ENCODE assay signal across 2 cellular contexts in genomic region chr4:55921093-55921492, GRCh38.
TF ChIP-seq lines count a peak whose summit lies in the region.

No MANE protein-coding gene starts in this region.

TF ChIP-seq in HepG2, 621 proteins besides CTCF, POLR2A, EP300 and RAD21:
- TF ChIP-seq MAFF (IDR thresholded peaks at IDR 0.05; ENCODE audit: low read depth, low read length) (peak; percentile 42; the same call in 1 of the 2 replicates), ZNF639 (CRISPR knock-in tag; conservative IDR thresholded peaks at IDR 0.05) (no peak), MAFK (conservative IDR thresholded peaks at IDR 0.05 in 1 of 2, IDR thresholded peaks at IDR 0.05 in 1 of 2; ENCODE audit: low read length in 2 of 2) (peak in 1 of 2 experiments; percentile 45; a peak in 2 of 4 replicates), ZNF282 (IDR thresholded peaks at IDR 0.05; ENCODE audit: partially characterized antibody) (no peak)
TF ChIP-seq in HepG2: peak in this region for 2.

TF ChIP-seq in WTC11, 78 proteins besides CTCF, POLR2A, EP300 and RAD21:
- TF ChIP-seq, protein P1, sequence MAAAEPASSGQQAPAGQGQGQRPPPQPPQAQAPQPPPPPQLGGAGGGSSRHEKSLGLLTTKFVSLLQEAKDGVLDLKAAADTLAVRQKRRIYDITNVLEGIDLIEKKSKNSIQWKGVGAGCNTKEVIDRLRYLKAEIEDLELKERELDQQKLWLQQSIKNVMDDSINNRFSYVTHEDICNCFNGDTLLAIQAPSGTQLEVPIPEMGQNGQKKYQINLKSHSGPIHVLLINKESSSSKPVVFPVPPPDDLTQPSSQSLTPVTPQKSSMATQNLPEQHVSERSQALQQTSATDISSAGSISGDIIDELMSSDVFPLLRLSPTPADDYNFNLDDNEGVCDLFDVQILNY (CRISPR knock-in tag; IDR thresholded peaks at IDR 0.05), result no peak
- TF ChIP-seq TEAD1 (CRISPR knock-in tag; IDR thresholded peaks at IDR 0.05) (no peak), SMAD3 (CRISPR knock-in tag; IDR thresholded peaks at IDR 0.05; ENCODE audit: borderline replicate concordance) (no peak), ATF3 (CRISPR knock-in tag; conservative IDR thresholded peaks at IDR 0.05) (no peak), NFYB (CRISPR knock-in tag; conservative IDR thresholded peaks at IDR 0.05; ENCODE audit: low read depth) (no peak), ELF4 (CRISPR knock-in tag; IDR thresholded peaks at IDR 0.05; ENCODE audit: low read depth) (no peak), JAZF1 (CRISPR knock-in tag; IDR thresholded peaks at IDR 0.05) (no peak), ATF1 (CRISPR knock-in tag; IDR thresholded peaks at IDR 0.05) (no peak), ETV6 (CRISPR knock-in tag; IDR thresholded peaks at IDR 0.05) (no peak), OVOL2 (CRISPR knock-in tag; IDR thresholded peaks at IDR 0.05; ENCODE audit: borderline replicate concordance) (no peak), RORB (CRISPR knock-in tag; IDR thresholded peaks at IDR 0.05) (no peak), NFE2L1 (CRISPR knock-in tag; IDR thresholded peaks at IDR 0.05) (no peak), NR2C2 (CRISPR knock-in tag; IDR thresholded peaks at IDR 0.05) (no peak), JUN (CRISPR knock-in tag; IDR thresholded peaks at IDR 0.05) (no peak)
- TF ChIP-seq, protein P2, sequence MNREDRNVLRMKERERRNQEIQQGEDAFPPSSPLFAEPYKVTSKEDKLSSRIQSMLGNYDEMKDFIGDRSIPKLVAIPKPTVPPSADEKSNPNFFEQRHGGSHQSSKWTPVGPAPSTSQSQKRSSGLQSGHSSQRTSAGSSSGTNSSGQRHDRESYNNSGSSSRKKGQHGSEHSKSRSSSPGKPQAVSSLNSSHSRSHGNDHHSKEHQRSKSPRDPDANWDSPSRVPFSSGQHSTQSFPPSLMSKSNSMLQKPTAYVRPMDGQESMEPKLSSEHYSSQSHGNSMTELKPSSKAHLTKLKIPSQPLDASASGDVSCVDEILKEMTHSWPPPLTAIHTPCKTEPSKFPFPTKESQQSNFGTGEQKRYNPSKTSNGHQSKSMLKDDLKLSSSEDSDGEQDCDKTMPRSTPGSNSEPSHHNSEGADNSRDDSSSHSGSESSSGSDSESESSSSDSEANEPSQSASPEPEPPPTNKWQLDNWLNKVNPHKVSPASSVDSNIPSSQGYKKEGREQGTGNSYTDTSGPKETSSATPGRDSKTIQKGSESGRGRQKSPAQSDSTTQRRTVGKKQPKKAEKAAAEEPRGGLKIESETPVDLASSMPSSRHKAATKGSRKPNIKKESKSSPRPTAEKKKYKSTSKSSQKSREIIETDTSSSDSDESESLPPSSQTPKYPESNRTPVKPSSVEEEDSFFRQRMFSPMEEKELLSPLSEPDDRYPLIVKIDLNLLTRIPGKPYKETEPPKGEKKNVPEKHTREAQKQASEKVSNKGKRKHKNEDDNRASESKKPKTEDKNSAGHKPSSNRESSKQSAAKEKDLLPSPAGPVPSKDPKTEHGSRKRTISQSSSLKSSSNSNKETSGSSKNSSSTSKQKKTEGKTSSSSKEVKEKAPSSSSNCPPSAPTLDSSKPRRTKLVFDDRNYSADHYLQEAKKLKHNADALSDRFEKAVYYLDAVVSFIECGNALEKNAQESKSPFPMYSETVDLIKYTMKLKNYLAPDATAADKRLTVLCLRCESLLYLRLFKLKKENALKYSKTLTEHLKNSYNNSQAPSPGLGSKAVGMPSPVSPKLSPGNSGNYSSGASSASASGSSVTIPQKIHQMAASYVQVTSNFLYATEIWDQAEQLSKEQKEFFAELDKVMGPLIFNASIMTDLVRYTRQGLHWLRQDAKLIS (CRISPR knock-in tag; IDR thresholded peaks at IDR 0.05; ENCODE audit: borderline replicate concordance), result no peak
